ENCODE assay signal across 8 cellular contexts in genomic region chr3:50121416-50122032, GRCh38. TPM values are rescaled to one million over a fixed set of nuclear protein-coding genes. Genes with fewer than 3 reads are reported as not detected.
DNase-seq lines count a peak whose midpoint lies in the region; ATAC-seq and TF ChIP-seq lines count a peak whose summit lies in the region.

No MANE protein-coding gene starts in this region.

- peaks cover 3% of the 10 kb centered on the region for H3K4me1 Mint-ChIP-seq in activated naive CD8-positive, alpha-beta T cell treated with anti-CD3 and anti-CD28 coated beads for 36 hours

- H3K27me3 ChIP-seq in SK-N-SH (ENCODE audit: insufficient read depth) = no peaks in the 10 kb centered on the region
- no peaks in the 10 kb centered on the region for H3K27me3 ChIP-seq in heart right ventricle

- H3K4me3 Mint-ChIP-seq in activated naive CD8-positive, alpha-beta T cell treated with anti-CD3 and anti-CD28 coated beads for 36 hours = no peak overlapping the region

- no peak overlapping the region for H3K4me2 ChIP-seq in SK-N-SH

- peak; percentile 97 for TF ChIP-seq RAD21 in SK-N-SH (IDR thresholded peaks at IDR 0.05; ENCODE audit: low read length)

- H3K27me3 Mint-ChIP-seq in activated naive CD8-positive, alpha-beta T cell treated with anti-CD3 and anti-CD28 coated beads for 36 hours = no peaks in the 10 kb centered on the region

- no peaks in the 10 kb centered on the region for H3K36me3 Mint-ChIP-seq in activated naive CD8-positive, alpha-beta T cell treated with anti-CD3 and anti-CD28 coated beads for 36 hours

- no peaks in the 10 kb centered on the region for H3K9me3 Mint-ChIP-seq in activated naive CD8-positive, alpha-beta T cell treated with anti-CD3 and anti-CD28 coated beads for 36 hours

- TF ChIP-seq CTCF in SK-N-SH (IDR thresholded peaks at IDR 0.05) (peak; percentile 83), heart right ventricle (IDR thresholded peaks at IDR 0.05) (peak; percentile 63 to 92 (median 85))

- H3K9me3 ChIP-seq in SK-N-SH (no peaks in the 10 kb centered on the region), heart right ventricle (no peaks in the 10 kb centered on the region)

- POLR2A ChIA-PET in SK-N-SH (lab: Yijun Ruan, JAX) = interaction anchor here (1.5 to 3.8 kb wide), 5 partner anchors 16 to 72 kb away, joined by 4 to 21 read pairs (median 11); partner anchors contain the start of gene GNAT1

- intact Hi-C loops in heart right ventricle (cut with DNase I) = loop anchor here (1.0 to 10.0 kb wide), 8 partner anchors 33 to 153 kb away; partner anchors contain the start of genes LSMEM2 (in 1 of the 10) and SEMA3F (in 1 of the 10)

- H3K9me2 ChIP-seq in SK-N-SH = no peaks in the 10 kb centered on the region

- 12% methylated on average over 9 of the region's 11 CpGs for WGBS in SK-N-SH (ENCODE audit: low lambda C conversion rate)
- WGBS in heart right ventricle, 2 donors = 26 to 32% methylated on average over 11 of the region's 11 CpGs

- H3K9ac ChIP-seq in SK-N-SH = no peak overlapping the region

- H3K4me3 ChIP-seq in SK-N-SH (ENCODE audit: low read depth in 2 of 2, low read length in 1 of 2) (no peak overlapping the region), heart right ventricle (no peak overlapping the region)

- H4K20me1 ChIP-seq in SK-N-SH (ENCODE audit: insufficient read depth) = peaks cover 16% of the 10 kb centered on the region; the same call in 1 of the 2 replicates

- H3K36me3 ChIP-seq in SK-N-SH (replicated peaks in 1 of 2; ENCODE audit: control insufficient read depth in 1 of 2, insufficient read depth in 2 of 2, low read length in 1 of 2) (peaks cover 12 to 36% of the 10 kb centered on the region in 2 experiments), heart right ventricle (peaks cover 5 to 55% (median 43%) of the 10 kb centered on the region in 9 donors)

- no peak overlapping the region for H2AFZ ChIP-seq in SK-N-SH (ENCODE audit: low read depth)

- peak; percentile 64 for ATAC-seq in GM18502 (IDR thresholded peaks at IDR 0.05; ENCODE audit: poor library complexity, unreplicated experiment)
- peak; percentile 78 to 92 (median 86) for ATAC-seq in heart right ventricle
- no peak for ATAC-seq in HG03457 (IDR thresholded peaks at IDR 0.05; ENCODE audit: unreplicated experiment)

- H3K27ac ChIP-seq in SK-N-SH (ENCODE audit: low read depth in 2 of 2, low read length in 1 of 2) = no peak overlapping the region
- H3K27ac ChIP-seq in heart right ventricle = no peak overlapping the region

- peaks cover 13 to 50% of the 10 kb centered on the region in 2 experiments for H3K4me1 ChIP-seq in SK-N-SH (ENCODE audit: control insufficient read depth in 1 of 2, insufficient read depth in 2 of 2, low read depth in 1 of 2, low read length in 1 of 2)
- H3K4me1 ChIP-seq in heart right ventricle = peaks cover 2 to 28% (median 8%) of the 10 kb centered on the region in 9 donors

- peaks cover 37% of the 10 kb centered on the region for H3F3A ChIP-seq in SK-N-SH (replicated peaks; ENCODE audit: insufficient read depth)

- TF ChIP-seq EP300 in SK-N-SH (IDR thresholded peaks at IDR 0.05; ENCODE audit: borderline replicate concordance in 1 of 2, low read depth in 1 of 2, low read length in 1 of 2) = no peak

- H3K27ac Mint-ChIP-seq in activated naive CD8-positive, alpha-beta T cell treated with anti-CD3 and anti-CD28 coated beads for 36 hours = peak overlapping the region; percentile 29

- H3K79me2 ChIP-seq in SK-N-SH (ENCODE audit: insufficient read depth) = no peaks in the 10 kb centered on the region

- CTCF ChIA-PET in SK-N-SH (lab: Yijun Ruan, JAX) = interaction anchor here (0.6 to 28.1 kb wide), 45 partner anchors 9 to 319 kb away, joined by 3 to 684 read pairs (median 5); partner anchors contain the start of genes GNAT1, INKA1, LSMEM2 and RBM5

- peak; percentile 93 for DNase-seq in AG08395 (ENCODE audit: low spot score)
- peak; percentile 46 for DNase-seq in KG1 (lab: John Stamatoyannopoulos, UW)
- peak; percentile 89 for DNase-seq in SK-N-SH
- DNase-seq in activated naive CD8-positive, alpha-beta T cell treated with anti-CD3 and anti-CD28 coated beads for 36 hours = peak; percentile 66
- DNase-seq in heart right ventricle = peak; percentile 69 to 72
- DNase-seq in renal cortical epithelial cell (ENCODE audit: low read depth) = peak; percentile 68

TF ChIP-seq in SK-N-SH, 30 proteins besides CTCF, POLR2A, EP300 and RAD21:
- peak; percentile 56 for TF ChIP-seq CHD2 (IDR thresholded peaks at IDR 0.05; ENCODE audit: low read length, partially characterized antibody)
- TF ChIP-seq SMC3 (IDR thresholded peaks at IDR 0.05; ENCODE audit: low read depth, low read length) = peak; percentile 99
- peak; percentile 48; the same call in 1 of the 2 replicates for TF ChIP-seq POLR2AphosphoS5 (IDR thresholded peaks at IDR 0.05; ENCODE audit: low read depth, low read length)
- TF ChIP-seq PBX3 (IDR thresholded peaks at IDR 0.05) = no peak
- TF ChIP-seq TAF1 (IDR thresholded peaks at IDR 0.05; ENCODE audit: borderline replicate concordance, low read depth, low read length) = peak; percentile 30; the same call in 1 of the 2 replicates
TF ChIP-seq in SK-N-SH: peak in this region for 4.

RNA-seq across cellular contexts. Expression of gene RBM5, which starts 32.8 kb away (rescaled TPM):
- polyA plus RNA-seq in SK-N-SH (2012; rRNA removed) = 113 and 168 TPM in 2 replicates
- polyA plus RNA-seq in SK-N-SH (2012; cell fraction: cytosol; rRNA removed) = 64.0 and 104 TPM in 2 replicates
- 383 and 633 TPM in 2 replicates for polyA plus RNA-seq in SK-N-SH (2012; cell fraction: nucleus; rRNA removed)
- total RNA-seq in activated naive CD8-positive, alpha-beta T cell treated with anti-CD3 and anti-CD28 coated beads for 36 hours = 100 to 1,000 TPM in 1 of 2 experiments, 10 to 100 TPM in 1; 99.8 to 102 TPM
- total RNA-seq in heart right ventricle = 10 to 100 TPM; 46.9 to 67.0 (median 56.8) TPM
- 10 to 100 TPM; 30.2 to 86.3 TPM for polyA plus RNA-seq in heart right ventricle
- 74.7 and 216 TPM in 2 replicates for total RNA-seq in renal cortical epithelial cell

RNA-seq across cellular contexts. Expression of gene SEMA3F, which starts 33.6 kb away (rescaled TPM):
- polyA plus RNA-seq in SK-N-SH (2012; rRNA removed) (23.9 and 30.4 TPM in 2 replicates), heart right ventricle (10 to 100 TPM; 15.1 to 21.3 TPM)
- polyA plus RNA-seq in SK-N-SH (2012; cell fraction: cytosol; rRNA removed) = 15.5 and 23.2 TPM in 2 replicates
- polyA plus RNA-seq in SK-N-SH (2012; cell fraction: nucleus; rRNA removed) = 32.9 and 38.3 TPM in 2 replicates
- under 1 TPM; 0.10 to 0.28 TPM for total RNA-seq in activated naive CD8-positive, alpha-beta T cell treated with anti-CD3 and anti-CD28 coated beads for 36 hours
- total RNA-seq in heart right ventricle (10 to 100 TPM in 5 of 10 donors, 1 to 10 TPM in 5; 5.1 to 37.2 (median 10.2) TPM), renal cortical epithelial cell (10.2 and 33.5 TPM in 2 replicates)
